In the genomic region with DNA sequence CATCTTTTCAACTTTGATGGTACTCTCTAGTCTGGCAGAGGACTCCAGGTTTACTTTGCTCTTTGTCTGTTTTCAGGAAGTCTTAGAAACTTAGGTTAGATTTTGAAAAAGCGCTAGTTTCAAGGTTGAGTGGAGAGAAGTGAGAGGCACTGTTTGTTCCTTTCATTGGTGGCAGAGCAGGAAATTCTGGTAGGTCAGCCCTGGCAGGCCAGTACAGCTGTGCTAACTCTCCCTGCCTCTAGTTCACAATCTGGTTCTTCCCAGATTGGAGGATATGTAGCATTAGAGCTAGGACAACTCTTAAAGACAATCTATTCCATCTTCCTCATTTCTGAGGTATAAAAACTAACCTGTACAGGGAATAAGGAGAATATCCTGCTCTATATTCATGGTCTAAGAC, we compare ENCODE assay signal across 26 cellular contexts.
DNase-seq lines count a peak whose midpoint lies in the region; FAIRE-seq and TF ChIP-seq lines count a peak whose summit lies in the region.
"Had no signal": no experiment of that assay in that cellular context is flagged by ENCODE, and none has a peak within 500 bp of the region (broad histone marks: within the 10 kb centered on the region; RNA-seq: fewer than 3 reads in every experiment).

No MANE protein-coding gene starts in this region.

- CTCF ChIA-PET in A673 (lab: Charles Lee) = no interaction called here

- POLR2A ChIA-PET in A673 (lab: Charles Lee; ENCODE audit: low non-redundant PET) = interaction anchor here (0.6 kb wide), 1 partner anchor 54 kb away, joined by 3 read pairs; no protein-coding TSS in a partner anchor

- no peaks in the 10 kb centered on the region for H3K4me1 Mint-ChIP-seq in astrocyte (ENCODE audit: low read depth, unreplicated experiment)
- no peaks in the 10 kb centered on the region for H3K4me1 Mint-ChIP-seq in progenitor cell of endocrine pancreas (ENCODE audit: low read depth)
- H3K4me1 Mint-ChIP-seq: CD4-positive, alpha-beta memory T cell; GM23338 had no signal

- no peaks in the 10 kb centered on the region for H3K79me2 ChIP-seq in astrocyte (ENCODE audit: insufficient read depth, low read length)

- intact Hi-C loops in A673 (cut with micrococcal nuclease; ENCODE audit: unreplicated experiment) = no loop called here

- no peak overlapping the region for H3K4me3 ChIP-seq in astrocyte (ENCODE audit: insufficient read depth, low read depth, low read length)
- no peak overlapping the region for H3K4me3 ChIP-seq in A673 (ENCODE audit: low read depth, low read length, poor library complexity, severe bottlenecking)
- H3K4me3 ChIP-seq: BLaER1, GM23338, HAP-1, SK-N-MC had no signal

- no TSS peak for BruUV-seq in A673 (replicated peaks; lab: Mats Ljungman, UMichigan)

- no peak overlapping the region for H3K27ac ChIP-seq in astrocyte (ENCODE audit: low read depth, low read length)
- H3K27ac ChIP-seq in A673 (ENCODE audit: low read depth, low read length, poor library complexity, severe bottlenecking) = no peak overlapping the region
- H3K27ac ChIP-seq: BLaER1, KMS-11, SK-N-MC had no signal

- peak; percentile 55 for FAIRE-seq in astrocyte (lab: Jason Lieb, UNC)
- FAIRE-seq: G401.6, GM12892, RCC 7860 had no signal

- H3K9me3 ChIP-seq in astrocyte (ENCODE audit: insufficient read depth, low read depth, low read length) (no peaks in the 10 kb centered on the region), A673 (ENCODE audit: low read depth, low read length, poor library complexity, severe bottlenecking) (no peaks in the 10 kb centered on the region)
- H3K9me3 ChIP-seq: Caco-2, HAP-1 had no signal

- H3K27me3 Mint-ChIP-seq in astrocyte (ENCODE audit: low read depth, unreplicated experiment) (no peaks in the 10 kb centered on the region), progenitor cell of endocrine pancreas (no peaks in the 10 kb centered on the region)
- H3K27me3 Mint-ChIP-seq: CD4-positive, alpha-beta memory T cell had no signal

- no peaks in the 10 kb centered on the region for H3K4me1 ChIP-seq in astrocyte (ENCODE audit: insufficient read depth, low read length)
- H3K4me1 ChIP-seq in A673 (ENCODE audit: insufficient read depth, low read length, poor library complexity, severe bottlenecking) = peaks cover 25% of the 10 kb centered on the region
- H3K4me1 ChIP-seq: BLaER1, Caco-2, HAP-1 had no signal

- no peaks in the 10 kb centered on the region for H3K9me3 Mint-ChIP-seq in astrocyte (ENCODE audit: unreplicated experiment)
- no peaks in the 10 kb centered on the region for H3K9me3 Mint-ChIP-seq in progenitor cell of endocrine pancreas (ENCODE audit: low read depth)
- H3K9me3 Mint-ChIP-seq: GM23338 had no signal

- TF ChIP-seq CTCF in astrocyte (IDR thresholded peaks at IDR 0.05; ENCODE audit: insufficient read depth, low read depth, low read length) (no peak), progenitor cell of endocrine pancreas (IDR thresholded peaks at IDR 0.05; ENCODE audit: unreplicated experiment) (no peak), A673 (conservative IDR thresholded peaks at IDR 0.05; ENCODE audit: low read depth, low read length) (no peak)

- H3K36me3 ChIP-seq in astrocyte (ENCODE audit: insufficient read depth, low read length) = no peaks in the 10 kb centered on the region
- H3K36me3 ChIP-seq in A673 (ENCODE audit: insufficient read depth, low read length, poor library complexity, severe bottlenecking) = no peaks in the 10 kb centered on the region
- H3K36me3 ChIP-seq: HAP-1 had no signal

- H3K27ac Mint-ChIP-seq in astrocyte (ENCODE audit: unreplicated experiment) (no peak overlapping the region), progenitor cell of endocrine pancreas (peak overlapping the region; percentile 22)
- H3K27ac Mint-ChIP-seq: CD4-positive, alpha-beta memory T cell; GM23338 had no signal

- H3K4me3 Mint-ChIP-seq in astrocyte (ENCODE audit: unreplicated experiment) = no peak overlapping the region
- no peak overlapping the region for H3K4me3 Mint-ChIP-seq in progenitor cell of endocrine pancreas (ENCODE audit: low read depth)
- H3K4me3 Mint-ChIP-seq: CD4-positive, alpha-beta memory T cell; GM23338 had no signal

- H3K36me3 Mint-ChIP-seq in astrocyte (ENCODE audit: low read depth, unreplicated experiment) = no peaks in the 10 kb centered on the region
- peaks cover 5% of the 10 kb centered on the region for H3K36me3 Mint-ChIP-seq in progenitor cell of endocrine pancreas (ENCODE audit: insufficient read depth)
- H3K36me3 Mint-ChIP-seq: CD4-positive, alpha-beta memory T cell had no signal

- no peaks in the 10 kb centered on the region for H3K27me3 ChIP-seq in astrocyte (ENCODE audit: insufficient read depth, low read length)
- no peaks in the 10 kb centered on the region for H3K27me3 ChIP-seq in A673 (replicated peaks; ENCODE audit: insufficient read depth, low read depth, low read length, poor library complexity)
- H3K27me3 ChIP-seq: BLaER1 had no signal

- H3K9ac ChIP-seq in astrocyte (ENCODE audit: low read length) = no peak overlapping the region
- H3K9ac ChIP-seq: BLaER1, KMS-11 had no signal

- no peaks in the 10 kb centered on the region for H4K20me1 ChIP-seq in astrocyte (ENCODE audit: insufficient read depth, low read length)
- H4K20me1 ChIP-seq: BLaER1 had no signal

- DNase-seq in ELF-1 (ENCODE audit: low read depth, low spot score) = peak; percentile 9
- no peak for DNase-seq in astrocyte (ENCODE audit: low read depth)
- no peak for DNase-seq in progenitor cell of endocrine pancreas (ENCODE audit: low spot score, unreplicated experiment)
- DNase-seq in ureter (ENCODE audit: low spot score) = peak; percentile 52
- DNase-seq in central memory CD4-positive, alpha-beta T cell = no peak
- DNase-seq in RKO (ENCODE audit: low spot score) = no peak
- no peak for DNase-seq in A673 (ENCODE audit: low spot score)
- DNase-seq: Caco-2; CD4-positive, alpha-beta memory T cell; DMS 273 treated with DMSO at 0.1 percent for 48 hours; NCI-H1105 treated with DMSO at 0.1 percent for 48 hours; NCI-H1694; NCI-H2081; NCI-H2171; NCI-H345; NCI-H524; NCI-H82; Right ventricle myocardium superior had no signal

- H2AFZ ChIP-seq in astrocyte (ENCODE audit: low read depth, low read length) = no peak overlapping the region
- H2AFZ ChIP-seq: GM23338 had no signal

- H3K4me2 ChIP-seq in astrocyte (ENCODE audit: low read length) = no peak overlapping the region
- H3K4me2 ChIP-seq: BLaER1, GM23338, KMS-11 had no signal

Comparison
In these comparisons a context has a peak if more than half of its experiments do, and no peak if none do; other contexts are left out.
1. DNase-seq: peak in ELF-1 (single experiment) and ureter (single experiment); none in astrocyte (single experiment), progenitor cell of endocrine pancreas (single experiment), central memory CD4-positive, alpha-beta T cell (single experiment), RKO (single experiment) and A673 (single experiment).